Comparison of ENCODE assay signal across 17 cellular contexts in the genomic region with DNA sequence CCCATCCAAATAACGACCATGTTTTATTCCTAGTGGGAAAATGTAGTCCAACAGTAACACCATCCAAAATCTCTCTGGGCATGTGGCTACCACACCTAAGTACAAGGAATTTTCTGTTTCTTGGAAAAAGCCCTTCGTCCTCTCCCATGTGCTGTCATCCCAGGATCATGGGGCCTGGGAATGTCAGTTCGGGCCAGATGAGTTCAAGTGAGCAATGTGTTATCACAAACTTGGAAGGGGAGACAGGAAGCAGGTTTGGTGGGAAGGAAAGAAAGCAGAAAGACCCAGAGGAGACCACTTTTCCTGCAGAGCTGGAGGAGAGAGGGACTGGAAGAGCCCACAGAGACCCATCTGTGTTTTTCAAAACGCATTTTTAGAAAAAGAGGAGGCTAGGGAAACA.
"Had no signal": no experiment of that assay in that cellular context is flagged by ENCODE, and none has a peak within 500 bp of the region (broad histone marks: within the 10 kb centered on the region; RNA-seq: fewer than 3 reads in every experiment).

No MANE protein-coding gene starts in this region.

- H3K27ac Mint-ChIP-seq: endodermal cell; nephron; stimulated activated memory B cell treated with anti-CD40 and anti-IgM and Interleukin-4, amounts not matched to agents 10 μg/mL and 1 μg/mL and 100 μg/mL, for 72 hours; type B pancreatic cell had no signal

- H3K4me3 Mint-ChIP-seq: endodermal cell; naive thymus-derived CD4-positive, alpha-beta T cell; nephron; stimulated activated memory B cell treated with anti-CD40 and anti-IgM and Interleukin-4, amounts not matched to agents 10 μg/mL and 1 μg/mL and 100 μg/mL, for 72 hours; type B pancreatic cell had no signal

- H3K4me1 Mint-ChIP-seq: stimulated activated memory B cell treated with anti-CD40 and anti-IgM and Interleukin-4, amounts not matched to agents 10 μg/mL and 1 μg/mL and 100 μg/mL, for 72 hours had no signal

- H3K27me3 Mint-ChIP-seq: type B pancreatic cell had no signal

- DNase-seq: effector CD8-positive, alpha-beta T cell; endodermal cell; kidney; mesendoderm; midbrain; naive thymus-derived CD4-positive, alpha-beta T cell; nucleus accumbens; spleen; stimulated activated CD4-positive, alpha-beta T cell treated with anti-CD3 and anti-CD28 coated beads, Interleukin-4, amount 100 ng/mL, for 4 hours; stimulated activated naive CD8-positive, alpha-beta T cell treated with anti-CD3 and anti-CD28 coated beads, Interleukin-15, Interleukin-2, amounts not matched to agents 100 U/mL and 50 U/mL, for 24 hours; testis; tibial artery had no signal

- H3K36me3 Mint-ChIP-seq: stimulated activated memory B cell treated with anti-CD40 and anti-IgM and Interleukin-4, amounts not matched to agents 10 μg/mL and 1 μg/mL and 100 μg/mL, for 72 hours had no signal

- H3K9me3 Mint-ChIP-seq: endodermal cell; nephron; stimulated activated memory B cell treated with anti-CD40 and anti-IgM and Interleukin-4, amounts not matched to agents 10 μg/mL and 1 μg/mL and 100 μg/mL, for 72 hours; type B pancreatic cell had no signal

- ATAC-seq: foreskin keratinocyte; left lobe of liver; naive thymus-derived CD4-positive, alpha-beta T cell; stimulated activated memory B cell treated with anti-CD40 and anti-IgM and Interleukin-4, amounts not matched to agents 10 μg/mL and 1 μg/mL and 100 μg/mL, for 72 hours; stimulated activated naive CD8-positive, alpha-beta T cell treated with anti-CD3 and anti-CD28 coated beads, Interleukin-15, Interleukin-2, amounts not matched to agents 100 U/mL and 50 U/mL, for 24 hours had no signal
